11 cellular contexts compared by ENCODE assay signal in the genomic region with DNA sequence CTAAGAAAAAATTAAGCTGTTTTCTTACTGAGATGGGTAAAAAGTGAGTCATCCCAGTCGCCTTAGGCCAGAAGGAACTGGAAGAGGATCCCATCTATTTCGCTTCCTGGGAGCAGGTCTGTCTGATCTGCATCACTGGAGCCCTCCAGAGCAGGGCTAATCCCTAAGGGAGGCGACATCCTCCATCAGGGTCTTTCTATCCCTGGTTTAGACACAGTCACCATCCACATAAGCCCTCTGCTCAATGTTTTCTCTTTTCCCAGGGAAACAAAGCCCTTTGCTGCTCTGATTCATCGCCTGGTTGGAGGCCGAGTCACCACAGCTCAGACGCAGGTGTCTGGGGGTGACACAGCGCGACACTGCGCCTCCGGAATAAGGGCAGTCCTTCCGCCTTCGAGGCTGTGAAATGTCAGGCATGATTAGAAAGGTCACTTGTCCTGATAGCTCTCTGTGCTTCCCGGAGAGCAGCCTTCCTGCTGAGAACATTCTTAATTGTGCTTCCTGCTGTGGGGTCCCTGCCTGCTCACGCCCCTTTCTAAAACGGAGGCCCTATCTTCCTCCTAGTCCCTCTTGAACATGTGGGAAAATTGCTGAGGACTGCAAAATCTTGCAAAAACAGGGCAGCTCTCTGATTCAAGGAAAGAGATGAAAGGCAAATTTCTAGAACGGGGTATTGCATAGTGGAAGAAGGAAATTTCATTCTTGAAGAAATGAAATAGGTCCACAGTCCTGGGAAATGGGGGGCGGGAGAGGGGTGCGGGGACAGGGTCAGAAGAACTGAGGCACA. TPM values are rescaled to one million over a fixed set of nuclear protein-coding genes. Genes with fewer than 3 reads are reported as not detected.
DNase-seq lines count a peak whose midpoint lies in the region; ATAC-seq, FAIRE-seq and TF ChIP-seq lines count a peak whose summit lies in the region.
"Had no signal": no experiment of that assay in that cellular context is flagged by ENCODE, and none has a peak within 500 bp of the region (broad histone marks: within the 10 kb centered on the region; RNA-seq: fewer than 3 reads in every experiment).

No MANE protein-coding gene starts in this region.

- peak; percentile 69 to 94 (median 82) for ATAC-seq in right lobe of liver
- no peak for ATAC-seq in HG02840 (IDR thresholded peaks at IDR 0.05; ENCODE audit: low FRiP score, unreplicated experiment)
- ATAC-seq in GM21717 (IDR thresholded peaks at IDR 0.05; ENCODE audit: unreplicated experiment), result no peak

- H3K9me3 Mint-ChIP-seq in activated T-cell treated with anti-CD3 and anti-CD28 coated beads, Interleukin-2, amount 50 U/mL, for 24 hours, result no peaks in the 10 kb centered on the region
- H3K9me3 Mint-ChIP-seq: activated naive CD8-positive, alpha-beta T cell treated with anti-CD3 and anti-CD28 coated beads, Interleukin-2, amount 10 ng/mL, durations not matched to agents 7 days and 5 days had no signal

- H3K36me3 Mint-ChIP-seq in activated T-cell treated with anti-CD3 and anti-CD28 coated beads, Interleukin-2, amount 50 U/mL, for 24 hours (ENCODE audit: low read depth), result no peaks in the 10 kb centered on the region
- H3K36me3 Mint-ChIP-seq: activated naive CD8-positive, alpha-beta T cell treated with anti-CD3 and anti-CD28 coated beads, Interleukin-2, amount 10 ng/mL, durations not matched to agents 7 days and 5 days had no signal

- FAIRE-seq in bronchial epithelial cell (lab: Jason Lieb, UNC), result no peak

- no peak overlapping the region for H3K27ac ChIP-seq in right lobe of liver
- no peak overlapping the region for H3K27ac ChIP-seq in spleen

- peaks cover 6% of the 10 kb centered on the region for H3K4me1 Mint-ChIP-seq in activated T-cell treated with anti-CD3 and anti-CD28 coated beads, Interleukin-2, amount 50 U/mL, for 24 hours (ENCODE audit: low read depth)

- TF ChIP-seq POLR2A in right lobe of liver (IDR thresholded peaks at IDR 0.05) (no peak), spleen (IDR thresholded peaks at IDR 0.05) (no peak)

- TF ChIP-seq CTCF in bronchial epithelial cell (IDR thresholded peaks at IDR 0.05; ENCODE audit: insufficient read depth, low read length, severe bottlenecking) (no peak), right lobe of liver (IDR thresholded peaks at IDR 0.05) (no peak), spleen (IDR thresholded peaks at IDR 0.05 in 8 of 11, conservative IDR thresholded peaks at IDR 0.05 in 3 of 11) (no peak)

- H3K27ac Mint-ChIP-seq in activated T-cell treated with anti-CD3 and anti-CD28 coated beads, Interleukin-2, amount 50 U/mL, for 24 hours, result no peak overlapping the region
- H3K27ac Mint-ChIP-seq: activated naive CD8-positive, alpha-beta T cell treated with anti-CD3 and anti-CD28 coated beads, Interleukin-2, amount 10 ng/mL, durations not matched to agents 7 days and 5 days had no signal

- H3K4me3 ChIP-seq in bronchial epithelial cell (ENCODE audit: low read depth, low read length) (no peak overlapping the region), right lobe of liver (no peak overlapping the region), spleen (no peak overlapping the region)

- DNase-seq in Daoy (ENCODE audit: low read depth), result peak; percentile 85
- DNase-seq in NCI-H1417 treated with DMSO at 0.1 percent for 48 hours (lab: John Stamatoyannopoulos, UW), result peak; percentile 38
- DNase-seq in bronchial epithelial cell (ENCODE audit: low read depth), result peak; percentile 81
- DNase-seq in right lobe of liver, result peak in 2 of 3 donors; percentile 39 to 57
- DNase-seq in spleen, result no peak
- no peak for DNase-seq in activated T-cell treated with anti-CD3 and anti-CD28 coated beads, Interleukin-2, amount 50 U/mL, for 24 hours
- DNase-seq: activated naive CD8-positive, alpha-beta T cell treated with anti-CD3 and anti-CD28 coated beads, Interleukin-2, amount 10 ng/mL, durations not matched to agents 7 days and 5 days; stimulated activated CD4-positive, alpha-beta T cell treated with anti-CD3 and anti-CD28 coated beads, Interleukin-2, amount 100 ng/mL, for 48 hours; T-helper 1 cell had no signal

- intact Hi-C loops in right lobe of liver (cut with DNase I), result no loop called here
- intact Hi-C loops in spleen (cut with DNase I; ENCODE audit: low total_unique reads), result no loop called here

- H3K27me3 ChIP-seq in bronchial epithelial cell (ENCODE audit: control insufficient read depth, insufficient read depth, low read length), result no peaks in the 10 kb centered on the region
- H3K27me3 ChIP-seq in right lobe of liver, result no peaks in the 10 kb centered on the region
- peaks cover 0 to 14% (median 0%) of the 10 kb centered on the region in 7 donors for H3K27me3 ChIP-seq in spleen (replicated peaks in 1 of 7)

- H3K4me3 Mint-ChIP-seq in activated T-cell treated with anti-CD3 and anti-CD28 coated beads, Interleukin-2, amount 50 U/mL, for 24 hours, result no peak overlapping the region
- H3K4me3 Mint-ChIP-seq: activated naive CD8-positive, alpha-beta T cell treated with anti-CD3 and anti-CD28 coated beads, Interleukin-2, amount 10 ng/mL, durations not matched to agents 7 days and 5 days had no signal

- H3K4me1 ChIP-seq in right lobe of liver (no peaks in the 10 kb centered on the region), spleen (no peaks in the 10 kb centered on the region)

- no peaks in the 10 kb centered on the region for H3K9me3 ChIP-seq in right lobe of liver
- H3K9me3 ChIP-seq in spleen, result peaks cover 0 to 4% (median 0%) of the 10 kb centered on the region in 8 donors

- H3K27me3 Mint-ChIP-seq in activated T-cell treated with anti-CD3 and anti-CD28 coated beads, Interleukin-2, amount 50 U/mL, for 24 hours, result no peaks in the 10 kb centered on the region

- WGBS in right lobe of liver (ENCODE audit: insufficient coverage, low coverage, low lambda C conversion rate, missing lambda C conversion rate), result 17% methylated on average over 15 of the region's 18 CpGs
- WGBS in spleen, 5 donors, result 52 to 75% (median 60%) methylated on average over 18 of the region's 18 CpGs

- no peaks in the 10 kb centered on the region for H3K36me3 ChIP-seq in bronchial epithelial cell (ENCODE audit: control insufficient read depth, insufficient read depth, low read length)
- H3K36me3 ChIP-seq in right lobe of liver, result no peaks in the 10 kb centered on the region
- no peaks in the 10 kb centered on the region for H3K36me3 ChIP-seq in spleen

RNA-seq across cellular contexts. Expression of a gene that starts 56.3 kb away (rescaled TPM):
- total RNA-seq in Daoy (2014; rRNA removed; shearing (Covaris generic)), result 4.1 and 4.8 TPM in 2 replicates
- total RNA-seq in bronchial epithelial cell (not detected in 2 replicates), right lobe of liver (not detected), spleen (not detected)
- polyA plus RNA-seq in spleen, result not detected
- total RNA-seq: activated naive CD8-positive, alpha-beta T cell treated with anti-CD3 and anti-CD28 coated beads, Interleukin-2, amount 10 ng/mL, durations not matched to agents 7 days and 5 days had no signal

Comparison
In these comparisons a context has a peak if more than half of its experiments do, and no peak if none do; other contexts are left out.
1. DNase-seq: peak in Daoy (single experiment), NCI-H1417 treated with DMSO at 0.1 percent for 48 hours (single experiment), bronchial epithelial cell (single experiment) and right lobe of liver (2 of 3); none in spleen (single experiment) and activated T-cell treated with anti-CD3 and anti-CD28 coated beads, Interleukin-2, amount 50 U/mL, for 24 hours (single experiment).
2. ATAC-seq: peak in right lobe of liver (4 of 4); none in HG02840 (single experiment) and GM21717 (single experiment).